ENCODE assay signal across 1 cellular context in the genomic region with DNA sequence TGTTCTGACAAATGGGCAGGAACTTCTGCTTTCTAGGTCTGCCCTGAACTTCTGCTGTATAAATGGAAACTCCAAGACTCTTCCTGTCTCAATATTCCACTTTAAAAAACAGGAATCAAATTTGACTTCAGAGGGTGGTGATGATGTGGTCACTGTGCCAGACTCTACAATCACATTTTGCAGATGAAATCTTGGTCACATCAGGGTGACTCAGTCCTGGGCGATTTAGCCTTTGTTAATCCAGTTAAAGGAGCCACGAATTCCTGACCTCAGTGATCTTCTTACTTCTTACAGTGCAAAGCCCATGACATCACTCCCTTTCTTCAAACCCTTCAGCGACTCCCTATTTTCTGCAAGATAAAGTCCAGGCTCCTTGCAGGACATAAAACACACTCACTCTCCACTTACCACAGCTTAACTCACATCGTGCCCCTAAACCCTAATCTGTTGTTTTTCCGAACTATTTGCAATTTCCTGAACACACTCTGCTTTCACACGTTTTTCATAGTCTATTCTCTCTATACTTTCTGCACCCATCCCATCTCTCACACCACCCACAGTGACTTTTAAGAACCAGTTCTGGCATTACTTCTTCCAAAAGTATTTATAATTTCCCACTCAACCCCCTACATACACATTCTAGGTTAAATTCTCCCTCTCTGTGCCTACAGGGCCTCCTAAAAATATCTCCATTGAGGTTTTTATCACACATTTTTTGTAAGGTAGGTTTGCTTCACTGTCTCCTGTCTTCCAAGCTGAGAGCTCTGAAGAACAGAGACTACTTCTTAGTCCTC.
TF ChIP-seq lines count a peak whose summit lies in the region.

No MANE protein-coding gene starts in this region.

TF ChIP-seq in endothelial cell of umbilical vein, 7 proteins besides CTCF, POLR2A, EP300 and RAD21:
- peak; percentile 94 for TF ChIP-seq GATA2 (IDR thresholded peaks at IDR 0.05; ENCODE audit: insufficient read depth, insufficient read length, low read depth, low read length)
- TF ChIP-seq POLR2AphosphoS5 (IDR thresholded peaks at IDR 0.05; ENCODE audit: insufficient read depth, low read depth, low read length), result peak; percentile 72
- TF ChIP-seq JUN (IDR thresholded peaks at IDR 0.05; ENCODE audit: borderline replicate concordance, insufficient read depth, insufficient read length, low read depth), result peak; percentile 97
- TF ChIP-seq FOS (IDR thresholded peaks at IDR 0.05; ENCODE audit: borderline replicate concordance, insufficient read depth, low read length), result peak; percentile 94
- no peak for TF ChIP-seq MYC (IDR thresholded peaks at IDR 0.05; ENCODE audit: low read depth, low read length)
- no peak for TF ChIP-seq EZH2 (IDR thresholded peaks at IDR 0.05; ENCODE audit: borderline replicate concordance, low read depth, low read length, severe bottlenecking)
- TF ChIP-seq, protein P1, sequence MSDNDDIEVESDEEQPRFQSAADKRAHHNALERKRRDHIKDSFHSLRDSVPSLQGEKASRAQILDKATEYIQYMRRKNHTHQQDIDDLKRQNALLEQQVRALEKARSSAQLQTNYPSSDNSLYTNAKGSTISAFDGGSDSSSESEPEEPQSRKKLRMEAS (IDR thresholded peaks at IDR 0.05; ENCODE audit: insufficient read depth, insufficient read length), result no peak
